33 cellular contexts compared by ENCODE assay signal in genomic region chr19:2755448-2755705, GRCh38. TPM values are rescaled to one million over a fixed set of nuclear protein-coding genes. Genes with fewer than 3 reads are reported as not detected.
"Had no signal": no experiment of that assay in that cellular context is flagged by ENCODE, and none has a peak within 500 bp of the region (broad histone marks: within the 10 kb centered on the region; RNA-seq: fewer than 3 reads in every experiment).

No MANE protein-coding gene starts in this region.

- H3K9me3 Mint-ChIP-seq: activated CD4-positive, alpha-beta memory T cell treated with anti-CD3 and anti-CD28 coated beads for 36 hours; activated CD4-positive, alpha-beta T cell treated with anti-CD3 and anti-CD28 coated beads, Interleukin-2, amount 10 ng/mL, durations not matched to agents 24 days and 14 days; activated naive CD8-positive, alpha-beta T cell treated with anti-CD3 and anti-CD28 coated beads, Interleukin-2, amount 50 U/mL, for 24 hours; activated T-cell treated with anti-CD3 and anti-CD28 coated beads, Interleukin-2, amount 50 U/mL, for 4 hours; activated T-helper 17 cell treated with anti-CD3 and anti-CD28 coated beads, Interleukin-2, amount 50 U/mL, for 72 hours; dendritic cell treated with granulocyte-macrophage colony-stimulating factor and Interleukin-4, amounts not matched to agents 40 ng/mL and 50 ng/mL, for 4 days; endodermal cell; T-cell; T-helper 1 cell treated with Interleukin-12 subunit alpha and Interleukin-12 subunit beta and Interleukin-4 antibody, amounts not matched to agents 30 μg/mL and 1 μg/mL, for 36 hours; T-helper 2 cell treated with Interferon-gamma antibody and Interleukin-4, amounts not matched to agents 5 μg/mL and 100 μg/mL, for 36 hours had no signal

- H3K4me3 Mint-ChIP-seq: activated CD4-positive, alpha-beta memory T cell treated with anti-CD3 and anti-CD28 coated beads for 36 hours; activated CD4-positive, alpha-beta T cell treated with anti-CD3 and anti-CD28 coated beads for 36 hours; activated CD4-positive, alpha-beta T cell treated with anti-CD3 and anti-CD28 coated beads, Interleukin-2, amount 10 ng/mL, durations not matched to agents 24 days and 14 days; activated naive CD8-positive, alpha-beta T cell; activated naive CD8-positive, alpha-beta T cell treated with anti-CD3 and anti-CD28 coated beads, Interleukin-2, amount 50 U/mL, for 24 hours; activated T-cell treated with anti-CD3 and anti-CD28 coated beads, Interleukin-2, amount 50 U/mL, for 4 hours; activated T-helper 17 cell treated with anti-CD3 and anti-CD28 coated beads, Interleukin-2, amount 50 U/mL, for 72 hours; dendritic cell treated with granulocyte-macrophage colony-stimulating factor and Interleukin-4, amounts not matched to agents 40 ng/mL and 50 ng/mL, for 4 days; endodermal cell; T-cell; T-helper 1 cell treated with Interleukin-12 subunit alpha and Interleukin-12 subunit beta and Interleukin-4 antibody, amounts not matched to agents 30 μg/mL and 1 μg/mL, for 36 hours; T-helper 2 cell treated with Interferon-gamma antibody and Interleukin-4, amounts not matched to agents 5 μg/mL and 100 μg/mL, for 36 hours had no signal

- H3K27ac Mint-ChIP-seq: activated CD4-positive, alpha-beta memory T cell treated with anti-CD3 and anti-CD28 coated beads for 36 hours; activated CD4-positive, alpha-beta T cell treated with anti-CD3 and anti-CD28 coated beads for 36 hours; activated CD4-positive, alpha-beta T cell treated with anti-CD3 and anti-CD28 coated beads, Interleukin-2, amount 10 ng/mL, durations not matched to agents 24 days and 14 days; activated naive CD8-positive, alpha-beta T cell; activated naive CD8-positive, alpha-beta T cell treated with anti-CD3 and anti-CD28 coated beads, Interleukin-2, amount 50 U/mL, for 24 hours; activated T-helper 17 cell treated with anti-CD3 and anti-CD28 coated beads, Interleukin-2, amount 50 U/mL, for 72 hours; dendritic cell treated with granulocyte-macrophage colony-stimulating factor and Interleukin-4, amounts not matched to agents 40 ng/mL and 50 ng/mL, for 4 days; endodermal cell; T-cell; T-helper 1 cell treated with Interleukin-12 subunit alpha and Interleukin-12 subunit beta and Interleukin-4 antibody, amounts not matched to agents 30 μg/mL and 1 μg/mL, for 36 hours; T-helper 2 cell treated with Interferon-gamma antibody and Interleukin-4, amounts not matched to agents 5 μg/mL and 100 μg/mL, for 36 hours had no signal

- DNase-seq: activated CD4-positive, alpha-beta memory T cell treated with anti-CD3 and anti-CD28 coated beads for 36 hours; activated CD4-positive, alpha-beta T cell treated with anti-CD3 and anti-CD28 coated beads for 36 hours; activated CD4-positive, alpha-beta T cell treated with anti-CD3 and anti-CD28 coated beads, Interleukin-2, amount 10 ng/mL, durations not matched to agents 24 days and 14 days; activated CD4-positive, CD25-positive, alpha-beta regulatory T cell; activated CD4-positive, CD25-positive, alpha-beta regulatory T cell treated with anti-CD3 and anti-CD28 coated beads, Interleukin-2, amount 50 U/mL, for 72 hours; activated CD8-positive, alpha-beta memory T cell treated with anti-CD3 and anti-CD28 coated beads for 24 hours; activated effector memory CD4-positive, alpha-beta T cell treated with Interleukin-2 at 50 U/mL for 16 hours; activated gamma-delta T cell treated with Interleukin-2 at 50 U/mL for 16 hours; activated naive CD4-positive, alpha-beta T cell treated with anti-CD3 and anti-CD28 coated beads, Interleukin-2, amount 50 U/mL, for 16 hours; activated naive CD4-positive, alpha-beta T cell treated with Interleukin-2 at 50 U/mL for 16 hours; activated naive CD8-positive, alpha-beta T cell treated with anti-CD3 and anti-CD28 coated beads, Interleukin-2, amount 50 U/mL, for 24 hours; activated T-cell treated with anti-CD3 and anti-CD28 coated beads, Interleukin-2, amount 50 U/mL, for 4 hours; adrenal gland; amygdala; aorta; body of pancreas; central memory CD4-positive, alpha-beta T cell; cerebellar nuclear complex; dorsolateral prefrontal cortex; effector memory CD4-positive, alpha-beta T cell; endodermal cell; foreskin fibroblast; head of caudate nucleus; T-cell; T1000 had no signal

- H3K4me1 Mint-ChIP-seq: activated T-helper 17 cell treated with anti-CD3 and anti-CD28 coated beads, Interleukin-2, amount 50 U/mL, for 72 hours; endodermal cell had no signal

- H3K27ac ChIP-seq: adrenal gland, body of pancreas, coronary artery, dorsolateral prefrontal cortex had no signal

- ATAC-seq: activated CD4-positive, alpha-beta T cell treated with anti-CD3 and anti-CD28 coated beads for 36 hours; activated naive CD8-positive, alpha-beta T cell treated with anti-CD3 and anti-CD28 coated beads, Interleukin-2, amount 50 U/mL, for 24 hours; activated T-cell treated with anti-CD3 and anti-CD28 coated beads, Interleukin-2, amount 50 U/mL, for 4 hours; activated T-helper 17 cell treated with anti-CD3 and anti-CD28 coated beads, Interleukin-2, amount 50 U/mL, for 72 hours; body of pancreas; esophagus mucosa; T-cell had no signal

- H3K36me3 Mint-ChIP-seq: activated naive CD8-positive, alpha-beta T cell had no signal

- H3K27me3 Mint-ChIP-seq: activated CD4-positive, alpha-beta memory T cell treated with anti-CD3 and anti-CD28 coated beads for 36 hours; activated CD4-positive, alpha-beta T cell treated with anti-CD3 and anti-CD28 coated beads for 36 hours; activated CD4-positive, alpha-beta T cell treated with anti-CD3 and anti-CD28 coated beads, Interleukin-2, amount 10 ng/mL, durations not matched to agents 24 days and 14 days; activated naive CD8-positive, alpha-beta T cell; activated naive CD8-positive, alpha-beta T cell treated with anti-CD3 and anti-CD28 coated beads, Interleukin-2, amount 50 U/mL, for 24 hours; activated T-helper 17 cell treated with anti-CD3 and anti-CD28 coated beads, Interleukin-2, amount 50 U/mL, for 72 hours; dendritic cell treated with granulocyte-macrophage colony-stimulating factor and Interleukin-4, amounts not matched to agents 40 ng/mL and 50 ng/mL, for 4 days; T-cell had no signal

RNA-seq across cellular contexts. Expression of gene DIRAS1, which starts 34.2 kb away (rescaled TPM):
- total RNA-seq: epithelial cell of proximal tubule had no signal
